ENCODE assay signal across 1 cellular context in genomic region chr19:35151273-35152065, GRCh38.
TF ChIP-seq lines count a peak whose summit lies in the region.

No MANE protein-coding gene starts in this region.

TF ChIP-seq in WTC11, 78 proteins besides CTCF, POLR2A, EP300 and RAD21 (continued from another document):
- no peak for TF ChIP-seq STAT6 (CRISPR knock-in tag; conservative IDR thresholded peaks at IDR 0.05; ENCODE audit: low read depth)
